Comparison of ENCODE assay signal across 1 cellular context in genomic region chr4:1356181-1356998, GRCh38.
TF ChIP-seq lines count a peak whose summit lies in the region.

No MANE protein-coding gene starts in this region.

TF ChIP-seq in SK-N-SH treated with all-trans-retinoic acid at 6 μM for 48 hours, 23 proteins besides CTCF, POLR2A, EP300 and RAD21 (continued from another document):
- TF ChIP-seq, protein P1, sequence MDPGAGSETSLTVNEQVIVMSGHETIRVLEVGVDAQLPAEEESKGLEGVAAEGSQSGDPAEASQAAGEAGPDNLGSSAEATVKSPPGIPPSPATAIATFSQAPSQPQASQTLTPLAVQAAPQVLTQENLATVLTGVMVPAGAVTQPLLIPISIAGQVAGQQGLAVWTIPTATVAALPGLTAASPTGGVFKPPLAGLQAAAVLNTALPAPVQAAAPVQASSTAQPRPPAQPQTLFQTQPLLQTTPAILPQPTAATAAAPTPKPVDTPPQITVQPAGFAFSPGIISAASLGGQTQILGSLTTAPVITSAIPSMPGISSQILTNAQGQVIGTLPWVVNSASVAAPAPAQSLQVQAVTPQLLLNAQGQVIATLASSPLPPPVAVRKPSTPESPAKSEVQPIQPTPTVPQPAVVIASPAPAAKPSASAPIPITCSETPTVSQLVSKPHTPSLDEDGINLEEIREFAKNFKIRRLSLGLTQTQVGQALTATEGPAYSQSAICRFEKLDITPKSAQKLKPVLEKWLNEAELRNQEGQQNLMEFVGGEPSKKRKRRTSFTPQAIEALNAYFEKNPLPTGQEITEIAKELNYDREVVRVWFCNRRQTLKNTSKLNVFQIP (CRISPR knock-in tag; IDR thresholded peaks at IDR 0.05; ENCODE audit: borderline replicate concordance, low read depth) = no peak
- TF ChIP-seq ARNTL (CRISPR knock-in tag; IDR thresholded peaks at IDR 0.05; ENCODE audit: borderline replicate concordance, low read depth) = no peak
- TF ChIP-seq, protein P2, sequence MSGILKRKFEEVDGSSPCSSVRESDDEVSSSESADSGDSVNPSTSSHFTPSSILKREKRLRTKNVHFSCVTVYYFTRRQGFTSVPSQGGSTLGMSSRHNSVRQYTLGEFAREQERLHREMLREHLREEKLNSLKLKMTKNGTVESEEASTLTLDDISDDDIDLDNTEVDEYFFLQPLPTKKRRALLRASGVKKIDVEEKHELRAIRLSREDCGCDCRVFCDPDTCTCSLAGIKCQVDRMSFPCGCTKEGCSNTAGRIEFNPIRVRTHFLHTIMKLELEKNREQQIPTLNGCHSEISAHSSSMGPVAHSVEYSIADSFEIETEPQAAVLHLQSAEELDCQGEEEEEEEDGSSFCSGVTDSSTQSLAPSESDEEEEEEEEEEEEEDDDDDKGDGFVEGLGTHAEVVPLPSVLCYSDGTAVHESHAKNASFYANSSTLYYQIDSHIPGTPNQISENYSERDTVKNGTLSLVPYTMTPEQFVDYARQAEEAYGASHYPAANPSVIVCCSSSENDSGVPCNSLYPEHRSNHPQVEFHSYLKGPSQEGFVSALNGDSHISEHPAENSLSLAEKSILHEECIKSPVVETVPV (CRISPR knock-in tag; IDR thresholded peaks at IDR 0.05) = no peak
- no peak for TF ChIP-seq RARB (CRISPR knock-in tag; IDR thresholded peaks at IDR 0.05)
- TF ChIP-seq CREB5 (CRISPR knock-in tag; IDR thresholded peaks at IDR 0.05; ENCODE audit: low read depth) = no peak
